In genomic region chr6:13924949-13925881, GRCh38 we compare ENCODE assay signal across 9 cellular contexts. TPM values are rescaled to one million over a fixed set of nuclear protein-coding genes. Genes with fewer than 3 reads are reported as not detected.
A peak's percentile ranks its signal among the peaks of the same experiment; 100 is the strongest.
DNase-seq lines count a peak whose midpoint lies in the region; ATAC-seq, FAIRE-seq and TF ChIP-seq lines count a peak whose summit lies in the region.
"Had no signal": no experiment of that assay in that cellular context is flagged by ENCODE, and none has a peak within 500 bp of the region (broad histone marks: within the 10 kb centered on the region; RNA-seq: fewer than 3 reads in every experiment).

TSS of gene RNF182 (plus strand) at chr6:13924952. CDS start at chr6:13977120, 52,168 bp downstream.

- peaks cover 71% of the 10 kb centered on the region for H3K27me3 Mint-ChIP-seq in stimulated activated naive CD8-positive, alpha-beta T cell treated with anti-CD3 and anti-CD28 coated beads, Interleukin-15, amount 100 ng/mL, for 72 hours

- H3K9me2 ChIP-seq in OCI-LY1 (ENCODE audit: low read depth, low read length) = no peaks in the 10 kb centered on the region

- no peak within 1 kb of the TSS for H3K27ac ChIP-seq in OCI-LY1 (ENCODE audit: low read depth, low read length, poor library complexity, severe bottlenecking)
- peak within 1 kb of the TSS; percentile 62 for H3K27ac ChIP-seq in brain microvascular endothelial cell

- DNase-seq in Right ventricle myocardium inferior (ENCODE audit: missing footprints) (no peak), cardiac septum (ENCODE audit: low spot score) (no peak), brain microvascular endothelial cell (no peak), kidney tubule cell (ENCODE audit: low spot score) (peak; percentile 21), HTR-8/SVneo (ENCODE audit: insufficient read length, low spot score) (no peak)
- DNase-seq in stimulated activated naive CD8-positive, alpha-beta T cell treated with anti-CD3 and anti-CD28 coated beads, Interleukin-15, amount 100 ng/mL, for 72 hours = no peak

- H3K4me3 ChIP-seq in OCI-LY1 (ENCODE audit: low read depth, low read length, poor library complexity, severe bottlenecking) = peak within 1 kb of the TSS; percentile 24
- H3K4me3 ChIP-seq in brain microvascular endothelial cell (ENCODE audit: low read depth, low read length) = peak within 1 kb of the TSS; percentile 71

- no peaks in the 10 kb centered on the region for H3K79me2 ChIP-seq in OCI-LY1 (ENCODE audit: insufficient read depth, low read length)

- in situ Hi-C loops in brain microvascular endothelial cell (cut with HindIII; ENCODE audit: low pct_ligation_motif_present, low sequenced_read_pairs) = loop anchor here (25.0 kb wide), 1 partner anchor 137 kb away; no protein-coding TSS in a partner anchor

- ATAC-seq in Right ventricle myocardium inferior (peak; percentile 62), GM19455 (IDR thresholded peaks at IDR 0.05; ENCODE audit: unreplicated experiment) (no peak)
- peak; percentile 72 for ATAC-seq in stimulated activated naive CD8-positive, alpha-beta T cell treated with anti-CD3 and anti-CD28 coated beads, Interleukin-15, amount 100 ng/mL, for 72 hours

- H3K27me3 ChIP-seq in OCI-LY1 (ENCODE audit: insufficient read depth, low read length) = no peaks in the 10 kb centered on the region
- H3K27me3 ChIP-seq in brain microvascular endothelial cell (replicated peaks) = no peaks in the 10 kb centered on the region

- FAIRE-seq in HTR-8/SVneo (lab: Jason Lieb, UNC) = no peak
- FAIRE-seq: colon had no signal

- no peaks in the 10 kb centered on the region for H3F3A ChIP-seq in OCI-LY1 (ENCODE audit: insufficient read depth, low read length)

- no peaks in the 10 kb centered on the region for H4K20me1 ChIP-seq in OCI-LY1 (ENCODE audit: insufficient read depth, low read length)

- peaks cover 5% of the 10 kb centered on the region for H3K4me1 ChIP-seq in OCI-LY1 (ENCODE audit: insufficient read depth, low read length, severe bottlenecking)

- TF ChIP-seq CTCF in OCI-LY1 (IDR thresholded peaks at IDR 0.05; ENCODE audit: low read length) (no peak), brain microvascular endothelial cell (IDR thresholded peaks at IDR 0.05; ENCODE audit: low read depth, low read length, missing control alignments) (no peak)

- intact Hi-C loops in Right ventricle myocardium inferior (cut with DNase I) (no loop called here), cardiac septum (cut with DNase I) (no loop called here)

- peak within 1 kb of the TSS in 1 of 2 donors; percentile 16 for H3K27ac Mint-ChIP-seq in stimulated activated naive CD8-positive, alpha-beta T cell treated with anti-CD3 and anti-CD28 coated beads, Interleukin-15, amount 100 ng/mL, for 72 hours

- H3K4me2 ChIP-seq in OCI-LY1 (ENCODE audit: low read length) = peak within 1 kb of the TSS; percentile 33; the same call in 1 of the 2 replicates

- no peak within 1 kb of the TSS for H2AFZ ChIP-seq in OCI-LY1 (ENCODE audit: low read length)

- H3K9me3 Mint-ChIP-seq in stimulated activated naive CD8-positive, alpha-beta T cell treated with anti-CD3 and anti-CD28 coated beads, Interleukin-15, amount 100 ng/mL, for 72 hours = no peaks in the 10 kb centered on the region

- peaks cover 17% of the 10 kb centered on the region for H3K4me1 Mint-ChIP-seq in stimulated activated naive CD8-positive, alpha-beta T cell treated with anti-CD3 and anti-CD28 coated beads, Interleukin-15, amount 100 ng/mL, for 72 hours

- H3K9me3 ChIP-seq in OCI-LY1 (ENCODE audit: low read length) = no peaks in the 10 kb centered on the region

- no peak within 1 kb of the TSS for H3K9ac ChIP-seq in OCI-LY1 (ENCODE audit: low read length)

- H3K36me3 ChIP-seq in OCI-LY1 (ENCODE audit: insufficient read depth, low read length) (no peaks in the 10 kb centered on the region), brain microvascular endothelial cell (replicated peaks) (no peaks in the 10 kb centered on the region)

- H3K4me3 Mint-ChIP-seq in stimulated activated naive CD8-positive, alpha-beta T cell treated with anti-CD3 and anti-CD28 coated beads, Interleukin-15, amount 100 ng/mL, for 72 hours = peak within 1 kb of the TSS; percentile 76 to 82

RNA-seq across cellular contexts. Expression of gene RNF182, which starts in this region (rescaled TPM):
- not detected for total RNA-seq in Right ventricle myocardium inferior
- total RNA-seq in cardiac septum = 0.19 TPM

Comparison
In these comparisons a context has a peak if more than half of its experiments do, and no peak if none do; other contexts are left out.
1. Peak in ATAC-seq in Right ventricle myocardium inferior; RNA of the gene not detected or under 1 TPM.